Comparison of ENCODE assay signal across 5 cellular contexts in genomic region chr2:120149406-120149805, GRCh38.
"Had no signal": no experiment of that assay in that cellular context is flagged by ENCODE, and none has a peak within 500 bp of the region (broad histone marks: within the 10 kb centered on the region; RNA-seq: fewer than 3 reads in every experiment).

No MANE protein-coding gene starts in this region.

- ATAC-seq: GM23338, K562 had no signal

- H3K4me1 Mint-ChIP-seq: GM23338, H9 had no signal

- DNase-seq: H9, HCEC 1CT had no signal

- H2AFZ ChIP-seq: GM23338 had no signal

- H3K4me3 Mint-ChIP-seq: GM23338, H9 had no signal

- H3K27ac Mint-ChIP-seq: GM23338, H9 had no signal

- H3K4me2 ChIP-seq: GM23338 had no signal

- H3K4me3 ChIP-seq: GM23338, K562 had no signal

- H3K27ac ChIP-seq: HL-60 had no signal
